Comparison of ENCODE assay signal across 11 cellular contexts in genomic region chr12:85626031-85626781, GRCh38.
A peak's percentile ranks its signal among the peaks of the same experiment; 100 is the strongest.
DNase-seq lines count a peak whose midpoint lies in the region; TF ChIP-seq lines count a peak whose summit lies in the region.
"Had no signal": no experiment of that assay in that cellular context is flagged by ENCODE, and none has a peak within 500 bp of the region (broad histone marks: within the 10 kb centered on the region; RNA-seq: fewer than 3 reads in every experiment).

No MANE protein-coding gene starts in this region.

- H3K27ac ChIP-seq in coronary artery = no peak overlapping the region
- H3K27ac ChIP-seq in effector memory CD4-positive, alpha-beta T cell (ENCODE audit: insufficient read depth, low read length, poor library complexity, severe bottlenecking) = no peak overlapping the region

- H3K36me3 ChIP-seq in effector memory CD4-positive, alpha-beta T cell (ENCODE audit: control insufficient read depth, insufficient read depth, low read length) = no peaks in the 10 kb centered on the region

- H3K27me3 ChIP-seq in effector memory CD4-positive, alpha-beta T cell (replicated peaks; ENCODE audit: control insufficient read depth, insufficient read depth, low read length, poor library complexity, severe bottlenecking) = no peaks in the 10 kb centered on the region

- DNase-seq in Daoy (ENCODE audit: low read depth) (peak; percentile 81), NOMO-1 treated with dmso at 0.1 percent for 144 hours (lab: John Stamatoyannopoulos, UW; ENCODE audit: unreplicated experiment) (peak; percentile 11), dermis blood vessel endothelial cell (peak; percentile 91), lung microvascular endothelial cell (ENCODE audit: low read depth in 2 of 2) (peak; percentile 76 to 94), coronary artery (ENCODE audit: low spot score) (no peak), NCI-H446 treated with DMSO at 0.1 percent for 48 hours (lab: John Stamatoyannopoulos, UW) (no peak)
- DNase-seq in effector CD8-positive, alpha-beta T cell (lab: John Stamatoyannopoulos, UW) = no peak
- no peak for DNase-seq in effector memory CD4-positive, alpha-beta T cell
- DNase-seq: NCI-H1417 treated with DMSO at 0.1 percent for 48 hours; SHP77; stimulated activated CD4-positive, alpha-beta T cell treated with anti-CD3 and anti-CD28 coated beads, Interleukin-4, amount 100 ng/mL, for 4 hours had no signal

- TF ChIP-seq CTCF in coronary artery (IDR thresholded peaks at IDR 0.05) = no peak

- H3K4me1 ChIP-seq in effector memory CD4-positive, alpha-beta T cell (ENCODE audit: control insufficient read depth, insufficient read depth, low read length, poor library complexity, severe bottlenecking) = no peaks in the 10 kb centered on the region

- H3K9me3 ChIP-seq in effector memory CD4-positive, alpha-beta T cell (ENCODE audit: control insufficient read depth, low read length) = no peaks in the 10 kb centered on the region

- no peak overlapping the region for H3K4me3 ChIP-seq in coronary artery
- no peak overlapping the region for H3K4me3 ChIP-seq in effector memory CD4-positive, alpha-beta T cell (ENCODE audit: insufficient read depth, low read depth, low read length, poor library complexity, severe bottlenecking)

Comparison
In these comparisons a context has a peak if more than half of its experiments do, and no peak if none do; other contexts are left out.
1. DNase-seq: peak in Daoy (single experiment), NOMO-1 treated with dmso at 0.1 percent for 144 hours (single experiment), dermis blood vessel endothelial cell (single experiment) and lung microvascular endothelial cell (2 of 2); none in effector CD8-positive, alpha-beta T cell (single experiment), coronary artery (single experiment), effector memory CD4-positive, alpha-beta T cell (0 of 3) and NCI-H446 treated with DMSO at 0.1 percent for 48 hours (single experiment).